In the genomic region with DNA sequence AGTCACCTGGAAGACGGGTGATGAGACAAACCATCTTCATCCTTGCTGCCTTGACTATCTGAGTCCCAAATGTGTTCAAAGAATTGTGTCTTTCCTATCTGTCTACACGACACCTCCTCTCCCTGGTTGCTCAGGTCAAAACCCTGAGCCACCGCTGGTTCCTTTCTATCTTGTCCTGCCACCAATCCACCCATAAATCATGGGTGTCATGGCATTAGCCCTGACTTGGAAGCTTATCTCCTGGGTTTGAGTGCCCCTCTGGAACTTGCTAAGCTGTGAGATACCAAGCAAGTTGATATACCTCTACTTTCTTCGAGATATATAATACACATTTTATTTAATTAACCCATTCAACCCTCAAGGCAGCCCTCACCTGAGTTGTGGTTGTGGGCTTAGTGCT, we compare ENCODE assay signal across 9 cellular contexts. TPM values are rescaled to one million over a fixed set of nuclear protein-coding genes. Genes with fewer than 3 reads are reported as not detected.
"Had no signal": no experiment of that assay in that cellular context is flagged by ENCODE, and none has a peak within 500 bp of the region (broad histone marks: within the 10 kb centered on the region; RNA-seq: fewer than 3 reads in every experiment).

No MANE protein-coding gene starts in this region.

- DNase-seq: GM23248, GOT3, H9, HCEC 1CT, IMR-90, KBM-7 had no signal

- H3K27ac ChIP-seq: GM23248 had no signal

- H2AFZ ChIP-seq: GM23248 had no signal

- H3K4me3 ChIP-seq: GM23248 had no signal

- FAIRE-seq: H54, HTR-8/SVneo had no signal

- H3K9ac ChIP-seq: GM23248 had no signal

RNA-seq across cellular contexts. Expression of gene ASCL4, which starts 57.9 kb away (rescaled TPM):
- total RNA-seq: GM23248, H9, HT-29, IMR-90 had no signal
- polyA plus RNA-seq: GM23248, IMR-90 had no signal
